In genomic region chr14:96852823-96853422, GRCh38 we compare ENCODE assay signal across 8 cellular contexts. TPM values are rescaled to one million over a fixed set of nuclear protein-coding genes. Genes with fewer than 3 reads are reported as not detected.
DNase-seq lines count a peak whose midpoint lies in the region; ATAC-seq, FAIRE-seq and TF ChIP-seq lines count a peak whose summit lies in the region.

No MANE protein-coding gene starts in this region.

- H3K36me3 ChIP-seq in BE2C (peaks cover 29% of the 10 kb centered on the region), RWPE2 (ENCODE audit: low read depth) (peaks cover 71% of the 10 kb centered on the region), esophagus muscularis mucosa (peaks cover 0 to 34% (median 4%) of the 10 kb centered on the region in 4 donors), psoas muscle (ENCODE audit: insufficient read depth in 1 of 2, low read depth in 1 of 2) (no peaks in the 10 kb centered on the region)

- H3K4me1 ChIP-seq in BE2C (no peaks in the 10 kb centered on the region), RWPE2 (ENCODE audit: insufficient read depth, poor library complexity, severe bottlenecking) (peaks cover 9% of the 10 kb centered on the region), esophagus muscularis mucosa (no peaks in the 10 kb centered on the region), psoas muscle (no peaks in the 10 kb centered on the region)

- no peak for TF ChIP-seq EP300 in esophagus muscularis mucosa (IDR thresholded peaks at IDR 0.05)

- H3K27me3 ChIP-seq in BE2C (no peaks in the 10 kb centered on the region), RWPE2 (ENCODE audit: insufficient read depth, poor library complexity, severe bottlenecking) (no peaks in the 10 kb centered on the region), esophagus muscularis mucosa (no peaks in the 10 kb centered on the region), psoas muscle (ENCODE audit: insufficient read depth in 3 of 3, low read length in 2 of 3) (no peaks in the 10 kb centered on the region)

- ATAC-seq in HG03575 (IDR thresholded peaks at IDR 0.05; ENCODE audit: extremely low read depth, insufficient number of reproducible peaks, low FRiP score, unreplicated experiment) (peak; percentile 39), RWPE2 (ENCODE audit: low read depth) (peak; percentile 81), psoas muscle (no peak)

- H3K27ac ChIP-seq in RWPE2 (ENCODE audit: poor library complexity, severe bottlenecking) (peak overlapping the region; percentile 18), esophagus muscularis mucosa (replicated peaks in 1 of 4) (no peak overlapping the region), psoas muscle (no peak overlapping the region)

- DNase-seq in BE2C (peak; percentile 18), GM12891 (ENCODE audit: insufficient read length, low spot score) (no peak), RWPE2 (ENCODE audit: low spot score) (no peak), esophagus muscularis mucosa (ENCODE audit: extremely low spot score) (no peak), psoas muscle (no peak)
- DNase-seq in activated naive CD4-positive, alpha-beta T cell treated with anti-CD3 and anti-CD28 coated beads, Interleukin-2, amount 50 U/mL, for 16 hours: no peak
- no peak for DNase-seq in stimulated activated naive CD4-positive, alpha-beta T cell treated with Interleukin-2 at 50 U/mL for 16 hours (lab: John Stamatoyannopoulos, UW)

- 68% methylated on average over 4 of the region's 4 CpGs for WGBS in esophagus muscularis mucosa
- 62 to 74% (median 65%) methylated on average over 4 of the region's 4 CpGs for WGBS in psoas muscle, 3 donors

- intact Hi-C loops in esophagus muscularis mucosa (cut with DNase I) (no loop called here), psoas muscle (cut with DNase I) (no loop called here)

- H3K9me3 ChIP-seq in BE2C (no peaks in the 10 kb centered on the region), RWPE2 (ENCODE audit: severe bottlenecking) (no peaks in the 10 kb centered on the region), esophagus muscularis mucosa (no peaks in the 10 kb centered on the region), psoas muscle (no peaks in the 10 kb centered on the region)

- peak; percentile 72 for FAIRE-seq in GM12891 (lab: Jason Lieb, UNC)

- TF ChIP-seq CTCF in BE2C (IDR thresholded peaks at IDR 0.05; ENCODE audit: low read depth, low read length): peak; percentile 75
- peak; percentile 93 for TF ChIP-seq CTCF in RWPE2 (IDR thresholded peaks at IDR 0.05; ENCODE audit: poor library complexity, severe bottlenecking)
- peak; percentile 34 to 60 (median 48) for TF ChIP-seq CTCF in esophagus muscularis mucosa (IDR thresholded peaks at IDR 0.05)
- peak; percentile 57 for TF ChIP-seq CTCF in psoas muscle (IDR thresholded peaks at IDR 0.05)

- H3K4me3 ChIP-seq in BE2C (ENCODE audit: low read depth, low read length): no peak overlapping the region
- H3K4me3 ChIP-seq in RWPE2 (ENCODE audit: severe bottlenecking): no peak overlapping the region
- H3K4me3 ChIP-seq in esophagus muscularis mucosa: no peak overlapping the region
- no peak overlapping the region for H3K4me3 ChIP-seq in psoas muscle

- TF ChIP-seq POLR2A in GM12891 (IDR thresholded peaks at IDR 0.05; ENCODE audit: low read depth, low read length) (no peak), esophagus muscularis mucosa (IDR thresholded peaks at IDR 0.05; ENCODE audit: low read depth) (no peak)

TF ChIP-seq in GM12891, 5 proteins besides CTCF, POLR2A, EP300 and RAD21:
- TF ChIP-seq POU2F2 (IDR thresholded peaks at IDR 0.05; ENCODE audit: low read depth, low read length) (no peak), SPI1 (IDR thresholded peaks at IDR 0.05; ENCODE audit: low read depth, low read length) (no peak), POLR2AphosphoS5 (IDR thresholded peaks at IDR 0.05; ENCODE audit: low read depth, low read length) (no peak), TAF1 (IDR thresholded peaks at IDR 0.05; ENCODE audit: low read depth, low read length) (no peak), PAX5 (IDR thresholded peaks at IDR 0.05; ENCODE audit: insufficient read depth, low read length, severe bottlenecking) (no peak)

RNA-seq across cellular contexts. Expression of gene VRK1, which starts 55.7 kb away (rescaled TPM):
- polyA plus RNA-seq in BE2C (2012; ENCODE audit: insufficient read depth, insufficient read length, low read depth): 8.1 TPM
- 39.9 TPM for polyA plus RNA-seq in GM12891 (2012; ENCODE audit: low read depth, missing spikeins)
- total RNA-seq in esophagus muscularis mucosa: 10 to 100 TPM; 10.1 to 17.9 (median 14.3) TPM
- 1 to 10 TPM; 2.5 to 4.3 (median 3.1) TPM for total RNA-seq in psoas muscle
- polyA plus RNA-seq in psoas muscle: 1 to 10 TPM; 4.0 to 4.9 (median 4.3) TPM

Comparison
In these comparisons a context has a peak if more than half of its experiments do, and no peak if none do; other contexts are left out.
1. ATAC-seq: peak in HG03575 (single experiment) and RWPE2 (single experiment); none in psoas muscle (0 of 4).
2. Peak in every context shown above with its lines, with median percentiles within 50 percentile points of each other: CTCF ChIP-seq.